Comparison of ENCODE assay signal across 9 cellular contexts in genomic region chr5:337565-338130, GRCh38. TPM values are rescaled to one million over a fixed set of nuclear protein-coding genes. Genes with fewer than 3 reads are reported as not detected.
DNase-seq lines count a peak whose midpoint lies in the region; ATAC-seq, FAIRE-seq and TF ChIP-seq lines count a peak whose summit lies in the region.
"Had no signal": no experiment of that assay in that cellular context is flagged by ENCODE, and none has a peak within 500 bp of the region (broad histone marks: within the 10 kb centered on the region; RNA-seq: fewer than 3 reads in every experiment).

No MANE protein-coding gene starts in this region.

- WGBS in H1 (ENCODE audit: extremely low coverage in 1 of 2, insufficient coverage in 1 of 2, insufficient read length in 1 of 2, insufficient replicate concordance in 2 of 2, low coverage in 1 of 2, low lambda C conversion rate in 2 of 2, missing lambda C conversion rate in 1 of 2), 2 experiments, result 64% methylated on average over 12 of the region's 12 CpGs; no CpG with 5 or more reads in 1 of the 2 experiments
- 75 to 81% methylated on average over 12 of the region's 12 CpGs for WGBS in pancreas, 2 donors

- no peak overlapping the region for H4K91ac ChIP-seq in H1 (replicated peaks; ENCODE audit: insufficient read length, low read length)

- TF ChIP-seq POLR2A in H1 (IDR thresholded peaks at IDR 0.05; ENCODE audit: control extremely low read depth in 1 of 2, low read depth in 2 of 2, low read length in 2 of 2), result no peak

- H2BK120ac ChIP-seq in H1 (replicated peaks; ENCODE audit: low read depth, low read length), result no peak overlapping the region

- in situ Hi-C loops in G401 (cut with HindIII; ENCODE audit: low sequenced_read_pairs), result no loop called here

- no peak overlapping the region for H3K14ac ChIP-seq in H1 (ENCODE audit: insufficient read length)

- intact Hi-C loops in pancreas (cut with DNase I), result no loop called here

- H3K23me2 ChIP-seq in H1 (ENCODE audit: low read depth, low read length), result no peaks in the 10 kb centered on the region

- H3K79me2 ChIP-seq in H1 (ENCODE audit: control insufficient read depth in 1 of 2, insufficient read depth in 2 of 2, low read length in 2 of 2), result no peaks in the 10 kb centered on the region

- no peak overlapping the region for H3K9ac ChIP-seq in H1 (replicated peaks in 1 of 4; ENCODE audit: extremely low read depth in 1 of 4, low read depth in 3 of 4, low read length in 3 of 4)

- no peak for TF ChIP-seq EP300 in H1 (IDR thresholded peaks at IDR 0.05; ENCODE audit: borderline replicate concordance in 1 of 2, low read depth in 2 of 2, low read length in 2 of 2)

- POLR2A ChIA-PET in H1 (lab: Charles Lee; ENCODE audit: partially characterized antibody), result interaction anchor here (0.5 to 2.1 kb wide), 4 partner anchors 11 to 16 kb away, joined by 3 to 7 read pairs (median 4); partner anchors contain the start of gene AHRR

- H3K18ac ChIP-seq in H1 (ENCODE audit: extremely low read depth, low read length), result no peak overlapping the region

- no peak overlapping the region for H4K5ac ChIP-seq in H1 (ENCODE audit: insufficient read length, low read depth, low read length)

- H3K36me3 ChIP-seq in H1 (ENCODE audit: control insufficient read depth in 2 of 4, insufficient read depth in 4 of 4, low read length in 3 of 4) (no peaks in the 10 kb centered on the region), pancreas (no peaks in the 10 kb centered on the region)

- H3K23ac ChIP-seq in H1 (ENCODE audit: insufficient read length), result no peak overlapping the region

- H4K20me1 ChIP-seq in H1 (replicated peaks in 1 of 2; ENCODE audit: control insufficient read depth in 1 of 2, insufficient read depth in 2 of 2, low read length in 2 of 2), result peaks cover 0 to 6% of the 10 kb centered on the region in 2 experiments

- no peaks in the 10 kb centered on the region; a peak in 1 of 7 replicates for H3K4me1 ChIP-seq in H1 (replicated peaks in 1 of 4; ENCODE audit: control insufficient read depth in 3 of 4, insufficient read depth in 4 of 4, low read length in 3 of 4)
- no peaks in the 10 kb centered on the region for H3K4me1 ChIP-seq in pancreas

- H2AK5ac ChIP-seq in H1 (ENCODE audit: low read depth, low read length), result no peak overlapping the region

- no peak overlapping the region for H3K4ac ChIP-seq in H1 (replicated peaks; ENCODE audit: insufficient read length, low read depth, low read length)

- ATAC-seq in pancreas, result peak in 3 of 4 donors; percentile 20 to 55 (median 41)
- ATAC-seq in GM19324 (IDR thresholded peaks at IDR 0.05; ENCODE audit: low FRiP score, unreplicated experiment), result no peak
- no peak for ATAC-seq in HG02610 (IDR thresholded peaks at IDR 0.05; ENCODE audit: unreplicated experiment)
- ATAC-seq in HG02973 (IDR thresholded peaks at IDR 0.05; ENCODE audit: unreplicated experiment), result no peak

- no peak overlapping the region for H3K56ac ChIP-seq in H1 (replicated peaks; ENCODE audit: insufficient read length, low read depth, low read length)

- H3K27me3 ChIP-seq in H1 (replicated peaks in 1 of 4; ENCODE audit: control insufficient read depth in 3 of 4, extremely low read depth in 1 of 4, insufficient read depth in 3 of 4, low read length in 3 of 4) (peaks cover 0 to 2% (median 2%) of the 10 kb centered on the region in 4 experiments; a peak in 6 of 7 replicates), pancreas (no peaks in the 10 kb centered on the region)

- peak; percentile 32 to 56; a peak in 3 of 4 replicates for TF ChIP-seq RAD21 in H1 (IDR thresholded peaks at IDR 0.05 in 1 of 2, conservative IDR thresholded peaks at IDR 0.05 in 1 of 2; ENCODE audit: low read depth in 2 of 2, low read length in 2 of 2)

- H2AFZ ChIP-seq in H1 (ENCODE audit: low read length), result no peak overlapping the region

- no peak overlapping the region for H2BK5ac ChIP-seq in H1 (ENCODE audit: low read depth, low read length)

- CTCF ChIA-PET in H1 (lab: Charles Lee; ENCODE audit: partially characterized antibody), result interaction anchor here (0.6 to 4.8 kb wide), 32 partner anchors 9 to 540 kb away, joined by 3 to 38 read pairs (median 3); partner anchors contain the start of gene AHRR

- no peaks in the 10 kb centered on the region for H3K79me1 ChIP-seq in H1 (ENCODE audit: low read depth, low read length)

- no peak overlapping the region for H2BK20ac ChIP-seq in H1 (ENCODE audit: low read length)

- H4K8ac ChIP-seq in H1 (ENCODE audit: extremely low read depth, insufficient read depth, low read length), result no peak overlapping the region

- H2BK15ac ChIP-seq in H1 (ENCODE audit: low read length), result no peak overlapping the region

- TF ChIP-seq CTCF in H1 (IDR thresholded peaks at IDR 0.05; ENCODE audit: control extremely low read depth in 1 of 3, insufficient read depth in 1 of 3, low read depth in 1 of 3, low read length in 3 of 3) (peak; percentile 19 to 68 (median 54)), pancreas (IDR thresholded peaks at IDR 0.05) (no peak)

- no peak overlapping the region for H3K27ac ChIP-seq in H1 (ENCODE audit: low read depth, low read length)
- no peak overlapping the region for H3K27ac ChIP-seq in pancreas

- DNase-seq in G401 (ENCODE audit: low spot score) (peak; percentile 19), NCI-H1930 (lab: John Stamatoyannopoulos, UW) (peak; percentile 37 to 52), H1 (ENCODE audit: low read depth in 1 of 2, low spot score in 2 of 2) (no peak), pancreas (no peak)
- DNase-seq: cerebellar nuclear complex had no signal

- peak; percentile 79 for FAIRE-seq in H1 (lab: Jason Lieb, UNC)
- FAIRE-seq in pancreas (lab: Jason Lieb, UNC), result no peak
- FAIRE-seq: GM19239 had no signal

- H3K4me2 ChIP-seq in H1 (ENCODE audit: insufficient read depth in 1 of 2, low read depth in 2 of 2, low read length in 2 of 2), result no peak overlapping the region

- H2BK12ac ChIP-seq in H1 (ENCODE audit: low read depth, low read length), result no peak overlapping the region

- H3K9me3 ChIP-seq in H1 (ENCODE audit: insufficient read depth in 2 of 2, low read depth in 1 of 2, low read length in 1 of 2) (no peaks in the 10 kb centered on the region), pancreas (no peaks in the 10 kb centered on the region)

- H3K4me3 ChIP-seq in H1 (ENCODE audit: extremely low read depth in 1 of 4, insufficient read depth in 2 of 4, low read depth in 3 of 4, low read length in 4 of 4) (no peak overlapping the region), pancreas (no peak overlapping the region)

TF ChIP-seq in H1, 55 proteins besides CTCF, POLR2A, EP300 and RAD21:
- peak; percentile 96 for TF ChIP-seq TEAD4 (IDR thresholded peaks at IDR 0.05; ENCODE audit: low read depth, low read length)
- no peak for TF ChIP-seq RFX5 (IDR thresholded peaks at IDR 0.05; ENCODE audit: borderline replicate concordance, low read depth, low read length)
- no peak for TF ChIP-seq ZNF274 (IDR thresholded peaks at IDR 0.05; ENCODE audit: borderline replicate concordance, extremely low read depth, low read length)
- no peak for TF ChIP-seq KDM1A (IDR thresholded peaks at IDR 0.05; ENCODE audit: borderline replicate concordance, low read length)
- no peak for TF ChIP-seq BCL11A (IDR thresholded peaks at IDR 0.05; ENCODE audit: low read depth in 2 of 2, low read length in 2 of 2)
TF ChIP-seq in H1: peak in this region for 1.

RNA-seq across cellular contexts. Expression of gene AHRR, which starts 16.1 kb away (rescaled TPM):
- 0.24 and 2.5 TPM in 2 replicates for total RNA-seq in G401 (2014; rRNA removed; shearing (Covaris generic))
- 0.80 and 1.4 TPM in 2 replicates for total RNA-seq in H1 (2021; fragmentation: NEBNext Ultra II Directional; extraction: Animal tissue kit (Norgen Biotek cat#: 25700))
- polyA plus RNA-seq in H1 (2011; rRNA removed) (0.41 and 0.97 TPM in 2 replicates), pancreas (1 to 10 TPM in 1 of 2 donors, under 1 TPM in 1; 0.61 to 1.7 TPM)
- 0.72 TPM for polyA plus RNA-seq in H1 (2011; cell fraction: cytosol; rRNA removed)
- 3.3 TPM for polyA plus RNA-seq in H1 (2011; cell fraction: nucleus; rRNA removed)
- 0.36 to 0.64 TPM (median 0.48 TPM) in 4 replicates for polyA plus RNA-seq in H1 (2012, experiment 1 of 2)
- polyA plus RNA-seq in H1 (2012, experiment 2 of 2), result 0.49 TPM
- 0.28 TPM for polyA plus RNA-seq in H1 (2013, experiment 1 of 2)
- polyA plus RNA-seq in H1 (2013, experiment 2 of 2), result 0.15 TPM
- 0.49 and 0.50 TPM in 2 replicates for polyA minus RNA-seq in H1 (2011; rRNA and poly(A)+ RNA removed)
- polyA minus RNA-seq in H1 (2011; cell fraction: cytosol; rRNA and poly(A)+ RNA removed), result 0.66 TPM
- 1.5 TPM for polyA minus RNA-seq in H1 (2011; cell fraction: nucleus; rRNA and poly(A)+ RNA removed)
- total RNA-seq in pancreas, result under 1 TPM; 0.34 to 0.92 (median 0.67) TPM

Comparison
In these comparisons a context has a peak if more than half of its experiments do, and no peak if none do; other contexts are left out.
1. DNase-seq: peak in G401 (single experiment) and NCI-H1930 (2 of 2); none in H1 (0 of 2) and pancreas (0 of 6).
2. CTCF ChIP-seq: peak in H1 (3 of 3); none in pancreas (0 of 4).
3. ATAC-seq: peak in pancreas (3 of 4); none in GM19324 (single experiment), HG02610 (single experiment) and HG02973 (single experiment).